Comparison of ENCODE assay signal across 1 cellular context in the genomic region with DNA sequence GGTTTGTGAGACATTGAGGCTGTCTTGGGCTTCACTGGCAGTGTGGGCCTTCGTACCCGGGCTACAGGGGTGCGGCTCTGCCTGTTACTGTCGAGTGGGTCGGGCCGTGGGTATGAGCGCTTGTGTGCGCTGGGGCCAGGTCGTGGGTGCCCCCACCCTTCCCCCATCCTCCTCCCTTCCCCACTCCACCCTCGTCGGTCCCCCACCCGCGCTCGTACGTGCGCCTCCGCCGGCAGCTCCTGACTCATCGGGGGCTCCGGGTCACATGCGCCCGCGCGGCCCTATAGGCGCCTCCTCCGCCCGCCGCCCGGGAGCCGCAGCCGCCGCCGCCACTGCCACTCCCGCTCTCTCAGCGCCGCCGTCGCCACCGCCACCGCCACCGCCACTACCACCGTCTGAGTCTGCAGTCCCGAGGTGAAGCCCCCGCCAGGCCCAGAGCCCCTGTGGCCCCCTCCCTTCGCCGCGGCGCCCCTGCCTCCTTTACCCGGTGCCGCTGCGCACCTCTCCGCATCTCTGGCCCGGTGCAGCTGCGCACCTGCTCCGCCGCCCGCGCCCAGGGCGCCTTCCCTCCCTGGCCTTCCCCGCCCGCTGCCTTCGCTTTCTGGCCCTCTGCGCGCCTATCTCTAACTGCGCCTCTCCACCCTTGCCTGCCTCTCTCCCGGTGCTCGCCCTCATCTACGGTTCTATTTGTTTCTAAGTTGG.
TF ChIP-seq lines count a peak whose summit lies in the region.

Gene ENO2, plus strand, starts transcription at position 335 of the 702 bp plus-strand sequence. CDS start 1,253 bp downstream, outside the sequence.

TF ChIP-seq in HepG2, 621 proteins besides CTCF, POLR2A, EP300 and RAD21 (continued from another document and continues in another):
- TF ChIP-seq MXD3 (CRISPR knock-in tag; IDR thresholded peaks at IDR 0.05) (no peak), POLR2AphosphoS5 (IDR thresholded peaks at IDR 0.05; ENCODE audit: low read depth, low read length) (peak; percentile 1; the same call in 1 of the 2 replicates), MEIS2 (CRISPR knock-in tag; IDR thresholded peaks at IDR 0.05) (peak; percentile 15; the same call in 1 of the 2 replicates), AGO2 (optimal IDR thresholded peaks at IDR 0.05; ENCODE audit: low read depth, low read length) (peak; percentile 58), U2AF2 (IDR thresholded peaks at IDR 0.05; ENCODE audit: low read depth, low read length) (no peak), FOSL2 (CRISPR knock-in tag; IDR thresholded peaks at IDR 0.05) (peak; percentile 83), BCL6 (CRISPR knock-in tag; IDR thresholded peaks at IDR 0.05) (no peak), ZNF383 (CRISPR knock-in tag; IDR thresholded peaks at IDR 0.05; ENCODE audit: borderline replicate concordance) (no peak), ARNTL (CRISPR knock-in tag; IDR thresholded peaks at IDR 0.05) (peak; percentile 29), PTBP1 (IDR thresholded peaks at IDR 0.05; ENCODE audit: low read depth, low read length, poor library complexity, severe bottlenecking) (no peak), ZNF546 (CRISPR knock-in tag; conservative IDR thresholded peaks at IDR 0.05) (no peak), GLI4 (CRISPR knock-in tag; IDR thresholded peaks at IDR 0.05; ENCODE audit: borderline replicate concordance) (no peak), YEATS4 (CRISPR knock-in tag; IDR thresholded peaks at IDR 0.05; ENCODE audit: borderline replicate concordance) (0 out of 2 replicates have a peak, but pooled peaks have one; percentile 48), CHCHD3 (CRISPR knock-in tag; IDR thresholded peaks at IDR 0.05) (peak; percentile 57; the same call in 1 of the 2 replicates), GFI1 (CRISPR knock-in tag; IDR thresholded peaks at IDR 0.05; ENCODE audit: borderline replicate concordance) (no peak), PPARG (CRISPR knock-in tag; conservative IDR thresholded peaks at IDR 0.05) (no peak), TOE1 (CRISPR knock-in tag; IDR thresholded peaks at IDR 0.05) (no peak), ZBTB25 (CRISPR knock-in tag; IDR thresholded peaks at IDR 0.05) (peak; percentile 19; the same call in 1 of the 2 replicates), ZNF343 (CRISPR knock-in tag; IDR thresholded peaks at IDR 0.05) (no peak), ZNF281 (CRISPR knock-in tag; IDR thresholded peaks at IDR 0.05; ENCODE audit: borderline replicate concordance) (peak; percentile 46; the same call in 1 of the 2 replicates), ZFP36L2 (CRISPR knock-in tag; IDR thresholded peaks at IDR 0.05) (no peak), ZNF564 (CRISPR knock-in tag; IDR thresholded peaks at IDR 0.05) (0 out of 2 replicates have a peak, but pooled peaks have one; percentile 55), ZSCAN31 (CRISPR knock-in tag; IDR thresholded peaks at IDR 0.05; ENCODE audit: low read depth) (peak; percentile 46), ZNF782 (CRISPR knock-in tag; IDR thresholded peaks at IDR 0.05; ENCODE audit: borderline replicate concordance) (no peak), MXI1 (IDR thresholded peaks at IDR 0.05; ENCODE audit: borderline replicate concordance, low read depth, low read length) (peak; percentile 30; the same call in 1 of the 3 replicates), ZNF570 (CRISPR knock-in tag; IDR thresholded peaks at IDR 0.05; ENCODE audit: borderline replicate concordance) (no peak), ZFP82 (CRISPR knock-in tag; IDR thresholded peaks at IDR 0.05; ENCODE audit: borderline replicate concordance) (no peak), ZNF777 (CRISPR knock-in tag; IDR thresholded peaks at IDR 0.05) (peak; percentile 81), SIN3B (IDR thresholded peaks at IDR 0.05; ENCODE audit: low read length) (no peak), JUND (CRISPR knock-in tag; IDR thresholded peaks at IDR 0.05) (no peak), ZBTB43 (CRISPR knock-in tag; conservative IDR thresholded peaks at IDR 0.05) (no peak), ZNF354B (CRISPR knock-in tag; IDR thresholded peaks at IDR 0.05) (no peak), STAT6 (CRISPR knock-in tag; IDR thresholded peaks at IDR 0.05; ENCODE audit: borderline replicate concordance) (0 out of 2 replicates have a peak, but pooled peaks have one; percentile 24), ZNF18 (CRISPR knock-in tag; IDR thresholded peaks at IDR 0.05; ENCODE audit: insufficient replicate concordance) (peak; percentile 44), TARDBP (CRISPR knock-in tag; IDR thresholded peaks at IDR 0.05) (no peak), ISX (CRISPR knock-in tag; conservative IDR thresholded peaks at IDR 0.05) (0 out of 2 replicates have a peak, but pooled peaks have one; percentile 61), AHR (CRISPR knock-in tag; IDR thresholded peaks at IDR 0.05) (no peak), TFDP1 (CRISPR knock-in tag; IDR thresholded peaks at IDR 0.05; ENCODE audit: borderline replicate concordance) (peak; percentile 47; the same call in 1 of the 2 replicates), HMG20B (CRISPR knock-in tag; conservative IDR thresholded peaks at IDR 0.05) (0 out of 2 replicates have a peak, but pooled peaks have one; percentile 13), ZNF75D (CRISPR knock-in tag; IDR thresholded peaks at IDR 0.05; ENCODE audit: borderline replicate concordance) (no peak), KAT8 (CRISPR knock-in tag; IDR thresholded peaks at IDR 0.05) (0 out of 2 replicates have a peak, but pooled peaks have one; percentile 15), HNRNPLL (IDR thresholded peaks at IDR 0.05; ENCODE audit: low read depth, low read length, poor library complexity, severe bottlenecking) (peak; percentile 93)
- TF ChIP-seq, protein P1, sequence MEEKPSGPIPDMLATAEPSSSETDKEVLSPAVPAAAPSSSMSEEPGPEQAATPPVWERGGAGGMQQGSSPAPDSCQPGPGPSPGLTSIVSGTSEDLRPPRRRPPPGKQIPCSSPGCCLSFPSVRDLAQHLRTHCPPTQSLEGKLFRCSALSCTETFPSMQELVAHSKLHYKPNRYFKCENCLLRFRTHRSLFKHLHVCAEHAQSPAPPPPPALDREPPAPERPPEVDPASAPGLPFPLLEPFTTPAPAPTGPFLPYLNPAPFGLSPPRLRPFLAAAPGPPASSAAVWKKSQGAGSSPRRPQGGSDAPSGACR (CRISPR knock-in tag; IDR thresholded peaks at IDR 0.05) = no peak
- TF ChIP-seq, protein P2, sequence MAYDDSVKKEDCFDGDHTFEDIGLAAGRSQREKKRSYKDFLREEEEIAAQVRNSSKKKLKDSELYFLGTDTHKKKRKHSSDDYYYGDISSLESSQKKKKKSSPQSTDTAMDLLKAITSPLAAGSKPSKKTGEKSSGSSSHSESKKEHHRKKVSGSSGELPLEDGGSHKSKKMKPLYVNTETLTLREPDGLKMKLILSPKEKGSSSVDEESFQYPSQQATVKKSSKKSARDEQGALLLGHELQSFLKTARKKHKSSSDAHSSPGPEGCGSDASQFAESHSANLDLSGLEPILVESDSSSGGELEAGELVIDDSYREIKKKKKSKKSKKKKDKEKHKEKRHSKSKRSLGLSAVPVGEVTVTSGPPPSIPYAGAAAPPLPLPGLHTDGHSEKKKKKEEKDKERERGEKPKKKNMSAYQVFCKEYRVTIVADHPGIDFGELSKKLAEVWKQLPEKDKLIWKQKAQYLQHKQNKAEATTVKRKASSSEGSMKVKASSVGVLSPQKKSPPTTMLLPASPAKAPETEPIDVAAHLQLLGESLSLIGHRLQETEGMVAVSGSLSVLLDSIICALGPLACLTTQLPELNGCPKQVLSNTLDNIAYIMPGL (CRISPR knock-in tag; IDR thresholded peaks at IDR 0.05; ENCODE audit: borderline replicate concordance in 1 of 2, low read depth in 1 of 2) = peak in 1 of 2 experiments; percentile 46; a peak in 1 of 4 replicates
- TF ChIP-seq, protein P3, sequence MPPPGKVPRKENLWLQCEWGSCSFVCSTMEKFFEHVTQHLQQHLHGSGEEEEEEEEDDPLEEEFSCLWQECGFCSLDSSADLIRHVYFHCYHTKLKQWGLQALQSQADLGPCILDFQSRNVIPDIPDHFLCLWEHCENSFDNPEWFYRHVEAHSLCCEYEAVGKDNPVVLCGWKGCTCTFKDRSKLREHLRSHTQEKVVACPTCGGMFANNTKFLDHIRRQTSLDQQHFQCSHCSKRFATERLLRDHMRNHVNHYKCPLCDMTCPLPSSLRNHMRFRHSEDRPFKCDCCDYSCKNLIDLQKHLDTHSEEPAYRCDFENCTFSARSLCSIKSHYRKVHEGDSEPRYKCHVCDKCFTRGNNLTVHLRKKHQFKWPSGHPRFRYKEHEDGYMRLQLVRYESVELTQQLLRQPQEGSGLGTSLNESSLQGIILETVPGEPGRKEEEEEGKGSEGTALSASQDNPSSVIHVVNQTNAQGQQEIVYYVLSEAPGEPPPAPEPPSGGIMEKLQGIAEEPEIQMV (CRISPR knock-in tag; IDR thresholded peaks at IDR 0.05; ENCODE audit: low read depth) = no peak
- TF ChIP-seq, protein P4, sequence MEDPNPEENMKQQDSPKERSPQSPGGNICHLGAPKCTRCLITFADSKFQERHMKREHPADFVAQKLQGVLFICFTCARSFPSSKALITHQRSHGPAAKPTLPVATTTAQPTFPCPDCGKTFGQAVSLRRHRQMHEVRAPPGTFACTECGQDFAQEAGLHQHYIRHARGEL (CRISPR knock-in tag; IDR thresholded peaks at IDR 0.05) = no peak
